In genomic region chr3:195082811-195083210, GRCh38 we compare ENCODE assay signal across 1 cellular context.
TF ChIP-seq lines count a peak whose summit lies in the region.

No MANE protein-coding gene starts in this region.

TF ChIP-seq in liver, 16 proteins besides CTCF, POLR2A, EP300 and RAD21 (continued from another document):
- no peak for TF ChIP-seq HNF4A (conservative IDR thresholded peaks at IDR 0.05)
- TF ChIP-seq FOXA2 (IDR thresholded peaks at IDR 0.05), result no peak
- no peak for TF ChIP-seq EGR1 (IDR thresholded peaks at IDR 0.05; ENCODE audit: low read depth in 2 of 2)
- TF ChIP-seq TAF1 (conservative IDR thresholded peaks at IDR 0.05), result no peak
- TF ChIP-seq, protein P1, sequence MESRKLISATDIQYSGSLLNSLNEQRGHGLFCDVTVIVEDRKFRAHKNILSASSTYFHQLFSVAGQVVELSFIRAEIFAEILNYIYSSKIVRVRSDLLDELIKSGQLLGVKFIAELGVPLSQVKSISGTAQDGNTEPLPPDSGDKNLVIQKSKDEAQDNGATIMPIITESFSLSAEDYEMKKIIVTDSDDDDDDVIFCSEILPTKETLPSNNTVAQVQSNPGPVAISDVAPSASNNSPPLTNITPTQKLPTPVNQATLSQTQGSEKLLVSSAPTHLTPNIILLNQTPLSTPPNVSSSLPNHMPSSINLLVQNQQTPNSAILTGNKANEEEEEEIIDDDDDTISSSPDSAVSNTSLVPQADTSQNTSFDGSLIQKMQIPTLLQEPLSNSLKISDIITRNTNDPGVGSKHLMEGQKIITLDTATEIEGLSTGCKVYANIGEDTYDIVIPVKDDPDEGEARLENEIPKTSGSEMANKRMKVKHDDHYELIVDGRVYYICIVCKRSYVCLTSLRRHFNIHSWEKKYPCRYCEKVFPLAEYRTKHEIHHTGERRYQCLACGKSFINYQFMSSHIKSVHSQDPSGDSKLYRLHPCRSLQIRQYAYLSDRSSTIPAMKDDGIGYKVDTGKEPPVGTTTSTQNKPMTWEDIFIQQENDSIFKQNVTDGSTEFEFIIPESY (IDR thresholded peaks at IDR 0.05), result no peak
- no peak for TF ChIP-seq FOXA1 (IDR thresholded peaks at IDR 0.05)
- TF ChIP-seq HNF4G (IDR thresholded peaks at IDR 0.05), result no peak
- TF ChIP-seq, protein P2, sequence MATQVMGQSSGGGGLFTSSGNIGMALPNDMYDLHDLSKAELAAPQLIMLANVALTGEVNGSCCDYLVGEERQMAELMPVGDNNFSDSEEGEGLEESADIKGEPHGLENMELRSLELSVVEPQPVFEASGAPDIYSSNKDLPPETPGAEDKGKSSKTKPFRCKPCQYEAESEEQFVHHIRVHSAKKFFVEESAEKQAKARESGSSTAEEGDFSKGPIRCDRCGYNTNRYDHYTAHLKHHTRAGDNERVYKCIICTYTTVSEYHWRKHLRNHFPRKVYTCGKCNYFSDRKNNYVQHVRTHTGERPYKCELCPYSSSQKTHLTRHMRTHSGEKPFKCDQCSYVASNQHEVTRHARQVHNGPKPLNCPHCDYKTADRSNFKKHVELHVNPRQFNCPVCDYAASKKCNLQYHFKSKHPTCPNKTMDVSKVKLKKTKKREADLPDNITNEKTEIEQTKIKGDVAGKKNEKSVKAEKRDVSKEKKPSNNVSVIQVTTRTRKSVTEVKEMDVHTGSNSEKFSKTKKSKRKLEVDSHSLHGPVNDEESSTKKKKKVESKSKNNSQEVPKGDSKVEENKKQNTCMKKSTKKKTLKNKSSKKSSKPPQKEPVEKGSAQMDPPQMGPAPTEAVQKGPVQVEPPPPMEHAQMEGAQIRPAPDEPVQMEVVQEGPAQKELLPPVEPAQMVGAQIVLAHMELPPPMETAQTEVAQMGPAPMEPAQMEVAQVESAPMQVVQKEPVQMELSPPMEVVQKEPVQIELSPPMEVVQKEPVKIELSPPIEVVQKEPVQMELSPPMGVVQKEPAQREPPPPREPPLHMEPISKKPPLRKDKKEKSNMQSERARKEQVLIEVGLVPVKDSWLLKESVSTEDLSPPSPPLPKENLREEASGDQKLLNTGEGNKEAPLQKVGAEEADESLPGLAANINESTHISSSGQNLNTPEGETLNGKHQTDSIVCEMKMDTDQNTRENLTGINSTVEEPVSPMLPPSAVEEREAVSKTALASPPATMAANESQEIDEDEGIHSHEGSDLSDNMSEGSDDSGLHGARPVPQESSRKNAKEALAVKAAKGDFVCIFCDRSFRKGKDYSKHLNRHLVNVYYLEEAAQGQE (IDR thresholded peaks at IDR 0.05), result no peak
